In genomic region chr4:142355417-142355930, GRCh38 we compare ENCODE assay signal across 18 cellular contexts.
DNase-seq lines count a peak whose midpoint lies in the region; ATAC-seq lines count a peak whose summit lies in the region.
"Had no signal": no experiment of that assay in that cellular context is flagged by ENCODE, and none has a peak within 500 bp of the region (broad histone marks: within the 10 kb centered on the region; RNA-seq: fewer than 3 reads in every experiment).

No MANE protein-coding gene starts in this region.

- no peaks in the 10 kb centered on the region for H3K27me3 Mint-ChIP-seq in T-helper 1 cell treated with Interleukin-12 subunit alpha and Interleukin-12 subunit beta and Interleukin-4 antibody, amounts not matched to agents 30 μg/mL and 1 μg/mL, for 36 hours (ENCODE audit: low read depth)
- H3K27me3 Mint-ChIP-seq in CD4-positive, alpha-beta memory T cell, result no peaks in the 10 kb centered on the region
- no peaks in the 10 kb centered on the region for H3K27me3 Mint-ChIP-seq in activated CD8-positive, alpha-beta T cell treated with anti-CD3 and anti-CD28 coated beads, Interleukin-2, amount 10 ng/mL, durations not matched to agents 7 days and 5 days (ENCODE audit: low read depth)
- H3K27me3 Mint-ChIP-seq: stimulated activated naive B cell treated with anti-CD40 and anti-IgM and Interleukin-4, amounts not matched to agents 10 μg/mL and 1 μg/mL and 100 μg/mL, for 72 hours; type B pancreatic cell had no signal

- H3K27ac ChIP-seq in CD4-positive, alpha-beta memory T cell (ENCODE audit: low read depth, low read length), result peak overlapping the region; percentile 57
- H3K27ac ChIP-seq: SJCRH30 had no signal

- no peaks in the 10 kb centered on the region for H3K36me3 ChIP-seq in CD4-positive, alpha-beta memory T cell (ENCODE audit: insufficient read depth, low read length)
- H3K36me3 ChIP-seq: gastroesophageal sphincter, SJCRH30 had no signal

- intact Hi-C loops in CD4-positive, alpha-beta memory T cell (cut with micrococcal nuclease), result loop anchor here (1.0 to 2.0 kb wide), 2 partner anchors 50 to 229 kb away; no protein-coding TSS in a partner anchor

- H3K4me1 Mint-ChIP-seq in T-helper 1 cell treated with Interleukin-12 subunit alpha and Interleukin-12 subunit beta and Interleukin-4 antibody, amounts not matched to agents 30 μg/mL and 1 μg/mL, for 36 hours (ENCODE audit: low read depth), result peaks cover 65% of the 10 kb centered on the region
- H3K4me1 Mint-ChIP-seq in CD4-positive, alpha-beta memory T cell, result peaks cover 84 to 96% (median 90%) of the 10 kb centered on the region in 4 donors
- peaks cover 73% of the 10 kb centered on the region for H3K4me1 Mint-ChIP-seq in activated CD8-positive, alpha-beta T cell treated with anti-CD3 and anti-CD28 coated beads, Interleukin-2, amount 10 ng/mL, durations not matched to agents 7 days and 5 days (ENCODE audit: low read depth)

- H3K4me3 Mint-ChIP-seq in T-helper 1 cell treated with Interleukin-12 subunit alpha and Interleukin-12 subunit beta and Interleukin-4 antibody, amounts not matched to agents 30 μg/mL and 1 μg/mL, for 36 hours, result peak overlapping the region; percentile 23
- peak overlapping the region; percentile 57 to 83 (median 75) for H3K4me3 Mint-ChIP-seq in CD4-positive, alpha-beta memory T cell
- peak overlapping the region; percentile 23 for H3K4me3 Mint-ChIP-seq in activated CD8-positive, alpha-beta T cell treated with anti-CD3 and anti-CD28 coated beads, Interleukin-2, amount 10 ng/mL, durations not matched to agents 7 days and 5 days
- H3K4me3 Mint-ChIP-seq: stimulated activated naive B cell treated with anti-CD40 and anti-IgM and Interleukin-4, amounts not matched to agents 10 μg/mL and 1 μg/mL and 100 μg/mL, for 72 hours; type B pancreatic cell had no signal

- POLR2A ChIA-PET in CD4-positive, alpha-beta memory T cell (lab: Charles Lee; ENCODE audit: partially characterized antibody), result interaction anchor here (0.6 to 7.3 kb wide), 27 partner anchors 13 to 365 kb away, joined by 3 to 117 read pairs (median 7); no protein-coding TSS in a partner anchor
- POLR2A ChIA-PET in activated CD8-positive, alpha-beta T cell treated with anti-CD3 and anti-CD28 coated beads, Interleukin-2, amount 10 ng/mL, durations not matched to agents 7 days and 5 days (lab: Charles Lee), result interaction anchor here (0.9 to 2.4 kb wide), 5 partner anchors 13 to 61 kb away, joined by 5 to 12 read pairs (median 9); no protein-coding TSS in a partner anchor

- DNase-seq in T-helper 1 cell, result no peak
- DNase-seq in CD4-positive, alpha-beta memory T cell, result no peak
- no peak for DNase-seq in activated CD8-positive, alpha-beta T cell treated with anti-CD3 and anti-CD28 coated beads, Interleukin-2, amount 10 ng/mL, durations not matched to agents 7 days and 5 days
- peak; percentile 66 for DNase-seq in foreskin melanocyte
- no peak for DNase-seq in NCI-H2227 treated with DMSO at 0.1 percent for 48 hours (lab: John Stamatoyannopoulos, UW)
- DNase-seq in NCI-H128 (lab: John Stamatoyannopoulos, UW; ENCODE audit: unreplicated experiment), result no peak
- DNase-seq: 8988T; C1 segment of cervical spinal cord; caudate nucleus; HCEC 1CT; NCI-H1930; SJCRH30; stimulated activated naive B cell treated with anti-CD40 and anti-IgM and Interleukin-4, amounts not matched to agents 10 μg/mL and 1 μg/mL and 100 μg/mL, for 72 hours had no signal

- no peaks in the 10 kb centered on the region for H3K9me3 ChIP-seq in CD4-positive, alpha-beta memory T cell (ENCODE audit: control insufficient read depth in 1 of 2, low read length in 2 of 2)
- H3K9me3 ChIP-seq: gastroesophageal sphincter, SJCRH30 had no signal

- H3K9me3 Mint-ChIP-seq in T-helper 1 cell treated with Interleukin-12 subunit alpha and Interleukin-12 subunit beta and Interleukin-4 antibody, amounts not matched to agents 30 μg/mL and 1 μg/mL, for 36 hours, result no peaks in the 10 kb centered on the region
- H3K9me3 Mint-ChIP-seq in CD4-positive, alpha-beta memory T cell, result no peaks in the 10 kb centered on the region
- no peaks in the 10 kb centered on the region for H3K9me3 Mint-ChIP-seq in activated CD8-positive, alpha-beta T cell treated with anti-CD3 and anti-CD28 coated beads, Interleukin-2, amount 10 ng/mL, durations not matched to agents 7 days and 5 days (ENCODE audit: insufficient read depth)
- H3K9me3 Mint-ChIP-seq: stimulated activated naive B cell treated with anti-CD40 and anti-IgM and Interleukin-4, amounts not matched to agents 10 μg/mL and 1 μg/mL and 100 μg/mL, for 72 hours; type B pancreatic cell had no signal

- H3K27me3 ChIP-seq in CD4-positive, alpha-beta memory T cell (ENCODE audit: insufficient read depth, low read length), result no peaks in the 10 kb centered on the region
- H3K27me3 ChIP-seq: gastroesophageal sphincter, SJCRH30 had no signal

- peaks cover 99% of the 10 kb centered on the region for H3K4me1 ChIP-seq in CD4-positive, alpha-beta memory T cell (ENCODE audit: insufficient read depth, low read length)

- H3K36me3 Mint-ChIP-seq in T-helper 1 cell treated with Interleukin-12 subunit alpha and Interleukin-12 subunit beta and Interleukin-4 antibody, amounts not matched to agents 30 μg/mL and 1 μg/mL, for 36 hours (ENCODE audit: low read depth), result peaks cover 2% of the 10 kb centered on the region
- peaks cover 4 to 6% of the 10 kb centered on the region in 2 donors for H3K36me3 Mint-ChIP-seq in CD4-positive, alpha-beta memory T cell
- peaks cover 24% of the 10 kb centered on the region for H3K36me3 Mint-ChIP-seq in activated CD8-positive, alpha-beta T cell treated with anti-CD3 and anti-CD28 coated beads, Interleukin-2, amount 10 ng/mL, durations not matched to agents 7 days and 5 days (ENCODE audit: low read depth)
- H3K36me3 Mint-ChIP-seq: stimulated activated naive B cell treated with anti-CD40 and anti-IgM and Interleukin-4, amounts not matched to agents 10 μg/mL and 1 μg/mL and 100 μg/mL, for 72 hours; type B pancreatic cell had no signal

- peak overlapping the region; percentile 94 for H3K27ac Mint-ChIP-seq in T-helper 1 cell treated with Interleukin-12 subunit alpha and Interleukin-12 subunit beta and Interleukin-4 antibody, amounts not matched to agents 30 μg/mL and 1 μg/mL, for 36 hours
- H3K27ac Mint-ChIP-seq in CD4-positive, alpha-beta memory T cell, result peak overlapping the region; percentile 80 to 96 (median 91)
- peak overlapping the region; percentile 70 for H3K27ac Mint-ChIP-seq in activated CD8-positive, alpha-beta T cell treated with anti-CD3 and anti-CD28 coated beads, Interleukin-2, amount 10 ng/mL, durations not matched to agents 7 days and 5 days
- H3K27ac Mint-ChIP-seq: stimulated activated naive B cell treated with anti-CD40 and anti-IgM and Interleukin-4, amounts not matched to agents 10 μg/mL and 1 μg/mL and 100 μg/mL, for 72 hours; type B pancreatic cell had no signal

- CTCF ChIA-PET in CD4-positive, alpha-beta memory T cell (lab: Charles Lee; ENCODE audit: partially characterized antibody), result interaction anchor here (0.6 to 9.2 kb wide), 29 partner anchors 7 to 369 kb away, joined by 3 to 107 read pairs (median 8); no protein-coding TSS in a partner anchor
- CTCF ChIA-PET in activated CD8-positive, alpha-beta T cell treated with anti-CD3 and anti-CD28 coated beads, Interleukin-2, amount 10 ng/mL, durations not matched to agents 7 days and 5 days (lab: Charles Lee), result interaction anchor here (0.8 to 9.9 kb wide), 20 partner anchors 11 to 486 kb away, joined by 3 to 157 read pairs (median 6); no protein-coding TSS in a partner anchor

- no peak overlapping the region for H3K4me3 ChIP-seq in CD4-positive, alpha-beta memory T cell (ENCODE audit: low read length in 2 of 2)
- H3K4me3 ChIP-seq: gastroesophageal sphincter, SJCRH30, smooth muscle cell had no signal

- no peak for ATAC-seq in activated CD8-positive, alpha-beta T cell treated with anti-CD3 and anti-CD28 coated beads, Interleukin-2, amount 10 ng/mL, durations not matched to agents 7 days and 5 days
- no peak for ATAC-seq in HG03571 (IDR thresholded peaks at IDR 0.05; ENCODE audit: unreplicated experiment)
- ATAC-seq: stimulated activated naive B cell treated with anti-CD40 and anti-IgM and Interleukin-4, amounts not matched to agents 10 μg/mL and 1 μg/mL and 100 μg/mL, for 72 hours had no signal

Comparison
In these comparisons a context has a peak if more than half of its experiments do, and no peak if none do; other contexts are left out.
1. H3K4me3 Mint-ChIP-seq: peak in every context shown above with its lines; median percentile 75 in CD4-positive, alpha-beta memory T cell; 23 in T-helper 1 cell treated with Interleukin-12 subunit alpha and Interleukin-12 subunit beta and Interleukin-4 antibody, amounts not matched to agents 30 μg/mL and 1 μg/mL, for 36 hours; 23 in activated CD8-positive, alpha-beta T cell treated with anti-CD3 and anti-CD28 coated beads, Interleukin-2, amount 10 ng/mL, durations not matched to agents 7 days and 5 days.